Comparison of ENCODE assay signal across 14 cellular contexts in the genomic region with DNA sequence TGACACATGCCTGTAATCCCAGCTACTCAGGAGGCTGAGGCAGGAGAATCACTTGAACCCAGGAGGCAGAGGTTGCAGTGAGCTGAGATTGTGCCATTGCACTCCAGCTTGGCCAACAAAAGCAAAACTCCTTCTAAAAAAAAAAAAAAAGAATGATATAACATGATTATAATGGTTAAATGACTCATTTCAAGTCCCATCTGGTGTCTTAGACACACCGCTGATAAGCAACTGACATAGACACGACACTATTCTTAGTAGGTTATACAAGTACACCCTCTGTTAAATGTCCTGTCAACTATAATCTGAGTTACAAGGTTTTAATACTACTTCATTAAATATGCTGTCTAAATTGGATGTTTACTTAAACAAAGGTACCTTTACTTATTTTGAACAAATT.
DNase-seq lines count a peak whose midpoint lies in the region; ATAC-seq and TF ChIP-seq lines count a peak whose summit lies in the region.
"Had no signal": no experiment of that assay in that cellular context is flagged by ENCODE, and none has a peak within 500 bp of the region (broad histone marks: within the 10 kb centered on the region; RNA-seq: fewer than 3 reads in every experiment).

No MANE protein-coding gene starts in this region.

- no peak overlapping the region for H3K4me3 Mint-ChIP-seq in activated T-helper 1 cell treated with anti-CD3 and anti-CD28 coated beads, Interleukin-12 subunit alpha, Interleukin-12 subunit beta, Interleukin-2, Interleukin-4 antibody, amounts not matched to agents 30 ng/mL and 10 ng/mL and 1 ng/mL, durations not matched to agents 14 hours and 24 hours and 36 hours
- H3K4me3 Mint-ChIP-seq in activated CD4-positive, alpha-beta T cell treated with anti-CD3 and anti-CD28 coated beads for 36 hours: no peak overlapping the region
- H3K4me3 Mint-ChIP-seq: CD14-positive monocyte; CD8-positive, alpha-beta T cell had no signal

- peaks cover 1% of the 10 kb centered on the region for H3K27me3 Mint-ChIP-seq in activated T-helper 1 cell treated with anti-CD3 and anti-CD28 coated beads, Interleukin-12 subunit alpha, Interleukin-12 subunit beta, Interleukin-2, Interleukin-4 antibody, amounts not matched to agents 30 ng/mL and 10 ng/mL and 1 ng/mL, durations not matched to agents 14 hours and 24 hours and 36 hours (ENCODE audit: insufficient read depth)
- H3K27me3 Mint-ChIP-seq in activated CD4-positive, alpha-beta T cell treated with anti-CD3 and anti-CD28 coated beads for 36 hours: no peaks in the 10 kb centered on the region

- TF ChIP-seq CTCF in fibroblast of the aortic adventitia (IDR thresholded peaks at IDR 0.05; ENCODE audit: insufficient read depth, low read length): no peak

- peak; percentile 23 for DNase-seq in NCI-H446 treated with DMSO at 0.1 percent for 48 hours (lab: John Stamatoyannopoulos, UW)
- DNase-seq in NCI-H446 (lab: John Stamatoyannopoulos, UW): no peak
- DNase-seq in Daoy (ENCODE audit: low read depth): peak; percentile 30
- DNase-seq in RPMI7951 (ENCODE audit: low read depth): peak; percentile 14
- peak; percentile 4 for DNase-seq in fibroblast of the aortic adventitia (ENCODE audit: low read depth)
- DNase-seq in activated T-helper 1 cell treated with anti-CD3 and anti-CD28 coated beads, Interleukin-12 subunit alpha, Interleukin-12 subunit beta, Interleukin-2, Interleukin-4 antibody, amounts not matched to agents 30 ng/mL and 10 ng/mL and 1 ng/mL, durations not matched to agents 14 hours and 24 hours and 36 hours (ENCODE audit: low spot score): no peak
- no peak for DNase-seq in activated CD4-positive, alpha-beta T cell treated with anti-CD3 and anti-CD28 coated beads for 36 hours
- no peak for DNase-seq in posterior vena cava (ENCODE audit: low spot score)
- DNase-seq: CD8-positive, alpha-beta T cell; COR-L47; DMS53; HCEC 1CT had no signal

- no peaks in the 10 kb centered on the region for H3K4me1 Mint-ChIP-seq in activated T-helper 1 cell treated with anti-CD3 and anti-CD28 coated beads, Interleukin-12 subunit alpha, Interleukin-12 subunit beta, Interleukin-2, Interleukin-4 antibody, amounts not matched to agents 30 ng/mL and 10 ng/mL and 1 ng/mL, durations not matched to agents 14 hours and 24 hours and 36 hours (ENCODE audit: low read depth)
- H3K4me1 Mint-ChIP-seq in activated CD4-positive, alpha-beta T cell treated with anti-CD3 and anti-CD28 coated beads for 36 hours: no peaks in the 10 kb centered on the region

- no peaks in the 10 kb centered on the region for H3K9me3 Mint-ChIP-seq in activated T-helper 1 cell treated with anti-CD3 and anti-CD28 coated beads, Interleukin-12 subunit alpha, Interleukin-12 subunit beta, Interleukin-2, Interleukin-4 antibody, amounts not matched to agents 30 ng/mL and 10 ng/mL and 1 ng/mL, durations not matched to agents 14 hours and 24 hours and 36 hours
- peaks cover 2% of the 10 kb centered on the region for H3K9me3 Mint-ChIP-seq in activated CD4-positive, alpha-beta T cell treated with anti-CD3 and anti-CD28 coated beads for 36 hours (ENCODE audit: low read depth)

- no peak overlapping the region for H3K27ac Mint-ChIP-seq in activated T-helper 1 cell treated with anti-CD3 and anti-CD28 coated beads, Interleukin-12 subunit alpha, Interleukin-12 subunit beta, Interleukin-2, Interleukin-4 antibody, amounts not matched to agents 30 ng/mL and 10 ng/mL and 1 ng/mL, durations not matched to agents 14 hours and 24 hours and 36 hours
- H3K27ac Mint-ChIP-seq in activated CD4-positive, alpha-beta T cell treated with anti-CD3 and anti-CD28 coated beads for 36 hours: no peak overlapping the region
- H3K27ac Mint-ChIP-seq: CD14-positive monocyte; CD8-positive, alpha-beta T cell had no signal

- H3K36me3 Mint-ChIP-seq in activated T-helper 1 cell treated with anti-CD3 and anti-CD28 coated beads, Interleukin-12 subunit alpha, Interleukin-12 subunit beta, Interleukin-2, Interleukin-4 antibody, amounts not matched to agents 30 ng/mL and 10 ng/mL and 1 ng/mL, durations not matched to agents 14 hours and 24 hours and 36 hours (ENCODE audit: low read depth): no peaks in the 10 kb centered on the region
- no peaks in the 10 kb centered on the region for H3K36me3 Mint-ChIP-seq in activated CD4-positive, alpha-beta T cell treated with anti-CD3 and anti-CD28 coated beads for 36 hours (ENCODE audit: low read depth)
- H3K36me3 Mint-ChIP-seq: CD14-positive monocyte; CD8-positive, alpha-beta T cell had no signal

- ATAC-seq in activated CD4-positive, alpha-beta T cell treated with anti-CD3 and anti-CD28 coated beads for 36 hours: no peak
- ATAC-seq: CD8-positive, alpha-beta T cell; GM12878 had no signal

- H3K4me3 ChIP-seq in fibroblast of the aortic adventitia (ENCODE audit: low read depth, low read length): no peak overlapping the region
- H3K4me3 ChIP-seq: GM12878 had no signal

- POLR2A ChIA-PET in activated CD4-positive, alpha-beta T cell treated with anti-CD3 and anti-CD28 coated beads for 36 hours (lab: Charles Lee): no interaction called here

- intact Hi-C loops in activated T-helper 1 cell treated with anti-CD3 and anti-CD28 coated beads, Interleukin-12 subunit alpha, Interleukin-12 subunit beta, Interleukin-2, Interleukin-4 antibody, amounts not matched to agents 30 ng/mL and 10 ng/mL and 1 ng/mL, durations not matched to agents 14 hours and 24 hours and 36 hours (cut with micrococcal nuclease): no loop called here
- intact Hi-C loops in activated CD4-positive, alpha-beta T cell treated with anti-CD3 and anti-CD28 coated beads for 36 hours (cut with DNase I, micrococcal nuclease): no loop called here
- intact Hi-C loops in posterior vena cava (cut with DNase I): no loop called here

- CTCF ChIA-PET in activated CD4-positive, alpha-beta T cell treated with anti-CD3 and anti-CD28 coated beads for 36 hours (lab: Charles Lee): no interaction called here

Comparison
In these comparisons a context has a peak if more than half of its experiments do, and no peak if none do; other contexts are left out.
1. DNase-seq: peak in NCI-H446 treated with DMSO at 0.1 percent for 48 hours (single experiment), Daoy (single experiment), RPMI7951 (single experiment) and fibroblast of the aortic adventitia (single experiment); none in NCI-H446 (0 of 2), activated T-helper 1 cell treated with anti-CD3 and anti-CD28 coated beads, Interleukin-12 subunit alpha, Interleukin-12 subunit beta, Interleukin-2, Interleukin-4 antibody, amounts not matched to agents 30 ng/mL and 10 ng/mL and 1 ng/mL, durations not matched to agents 14 hours and 24 hours and 36 hours (single experiment), activated CD4-positive, alpha-beta T cell treated with anti-CD3 and anti-CD28 coated beads for 36 hours (single experiment) and posterior vena cava (single experiment).